22 cellular contexts compared by ENCODE assay signal in the genomic region with DNA sequence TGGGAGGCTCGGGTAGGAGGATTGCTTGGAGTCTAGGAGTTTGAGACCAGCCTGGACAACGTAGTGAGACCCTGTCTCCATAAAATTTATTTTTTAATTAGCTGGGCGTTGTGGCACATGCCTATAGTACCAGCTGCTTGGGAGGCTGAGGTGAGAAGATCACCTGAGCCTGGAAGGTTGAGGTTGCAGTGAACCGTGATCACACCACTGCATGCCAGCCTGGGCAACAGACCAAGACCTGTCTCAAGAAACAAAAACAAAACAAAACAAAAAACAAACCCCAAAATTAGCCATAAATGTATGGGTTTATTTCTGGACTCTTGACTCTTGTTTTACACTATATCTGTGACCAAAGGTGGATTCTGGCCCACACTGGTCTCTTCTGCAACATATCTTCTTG. TPM values are rescaled to one million over a fixed set of nuclear protein-coding genes. Genes with fewer than 3 reads are reported as not detected.
"Had no signal": no experiment of that assay in that cellular context is flagged by ENCODE, and none has a peak within 500 bp of the region (broad histone marks: within the 10 kb centered on the region; RNA-seq: fewer than 3 reads in every experiment).

No MANE protein-coding gene starts in this region.

- H3K27me3 ChIP-seq: breast epithelium had no signal

- H3K9me3 Mint-ChIP-seq: activated CD4-positive, alpha-beta memory T cell treated with anti-CD3 and anti-CD28 coated beads, Interleukin-2, amount 10 ng/mL, durations not matched to agents 7 days and 5 days; activated CD4-positive, alpha-beta T cell treated with anti-CD3 and anti-CD28 coated beads, Interleukin-2, amount 10 ng/mL, durations not matched to agents 7 days and 5 days; activated naive CD4-positive, alpha-beta T cell treated with anti-CD3 and anti-CD28 coated beads, Interleukin-2, amount 50 U/mL, for 24 hours; activated T-cell treated with anti-CD3 and anti-CD28 coated beads, Interleukin-2, amount 50 U/mL, for 72 hours; activated T-helper 2 cell treated with anti-CD3 and anti-CD28 coated beads, Interferon-gamma antibody, Interleukin-2, Interleukin-4, amounts not matched to agents 10 μg/mL and 5 μg/mL and 100 μg/mL, durations not matched to agents 14 hours and 24 hours and 36 hours; T-cell had no signal

- ATAC-seq: activated T-cell treated with anti-CD3 and anti-CD28 coated beads, Interleukin-2, amount 50 U/mL, for 72 hours; T-cell had no signal

- H3K27ac ChIP-seq: breast epithelium, PC-9, SK-N-MC had no signal

- H3K4me3 Mint-ChIP-seq: activated CD4-positive, alpha-beta memory T cell treated with anti-CD3 and anti-CD28 coated beads, Interleukin-2, amount 10 ng/mL, durations not matched to agents 7 days and 5 days; activated CD4-positive, alpha-beta T cell treated with anti-CD3 and anti-CD28 coated beads, Interleukin-2, amount 10 ng/mL, durations not matched to agents 7 days and 5 days; activated naive CD4-positive, alpha-beta T cell treated with anti-CD3 and anti-CD28 coated beads, Interleukin-2, amount 50 U/mL, for 24 hours; activated T-cell treated with anti-CD3 and anti-CD28 coated beads, Interleukin-2, amount 50 U/mL, for 72 hours; T-cell had no signal

- H3K27ac Mint-ChIP-seq: activated CD4-positive, alpha-beta memory T cell treated with anti-CD3 and anti-CD28 coated beads, Interleukin-2, amount 10 ng/mL, durations not matched to agents 7 days and 5 days; activated CD4-positive, alpha-beta T cell treated with anti-CD3 and anti-CD28 coated beads, Interleukin-2, amount 10 ng/mL, durations not matched to agents 7 days and 5 days; activated naive CD4-positive, alpha-beta T cell treated with anti-CD3 and anti-CD28 coated beads, Interleukin-2, amount 50 U/mL, for 24 hours; activated T-cell treated with anti-CD3 and anti-CD28 coated beads, Interleukin-2, amount 50 U/mL, for 72 hours; activated T-helper 2 cell treated with anti-CD3 and anti-CD28 coated beads, Interferon-gamma antibody, Interleukin-2, Interleukin-4, amounts not matched to agents 10 μg/mL and 5 μg/mL and 100 μg/mL, durations not matched to agents 14 hours and 24 hours and 36 hours; T-cell had no signal

- H3K36me3 Mint-ChIP-seq: activated naive CD4-positive, alpha-beta T cell treated with anti-CD3 and anti-CD28 coated beads, Interleukin-2, amount 50 U/mL, for 24 hours; T-cell had no signal

- H3K36me3 ChIP-seq: breast epithelium had no signal

- DNase-seq: activated CD4-positive, alpha-beta memory T cell treated with anti-CD3 and anti-CD28 coated beads, Interleukin-2, amount 10 ng/mL, durations not matched to agents 7 days and 5 days; activated CD4-positive, alpha-beta T cell treated with anti-CD3 and anti-CD28 coated beads, Interleukin-2, amount 10 ng/mL, durations not matched to agents 7 days and 5 days; activated CD4-positive, CD25-positive, alpha-beta regulatory T cell; activated gamma-delta T cell treated with Interleukin-2 at 50 U/mL for 16 hours; activated T-cell treated with anti-CD3 and anti-CD28 coated beads, Interleukin-2, amount 50 U/mL, for 72 hours; aorta; caudate nucleus; Karpas-422; NCI-H1105 treated with DMSO at 0.1 percent for 48 hours; NCI-H1436 treated with DMSO at 0.1 percent for 48 hours; NCI-H187; NCI-H2081; NCI-H510A treated with DMSO at 0.1 percent for 48 hours; NCI-H69; PC-9; T-cell; T-helper 2 cell; T1000 had no signal

- H3K4me1 ChIP-seq: breast epithelium had no signal

- H3K4me3 ChIP-seq: breast epithelium, PC-9, SK-N-MC had no signal

- H3K9me3 ChIP-seq: breast epithelium had no signal

RNA-seq across cellular contexts. Expression of a gene that starts 52.2 kb away (rescaled TPM):
- total RNA-seq: PC-9 had no signal
